Comparison of ENCODE assay signal across 24 cellular contexts in the genomic region with DNA sequence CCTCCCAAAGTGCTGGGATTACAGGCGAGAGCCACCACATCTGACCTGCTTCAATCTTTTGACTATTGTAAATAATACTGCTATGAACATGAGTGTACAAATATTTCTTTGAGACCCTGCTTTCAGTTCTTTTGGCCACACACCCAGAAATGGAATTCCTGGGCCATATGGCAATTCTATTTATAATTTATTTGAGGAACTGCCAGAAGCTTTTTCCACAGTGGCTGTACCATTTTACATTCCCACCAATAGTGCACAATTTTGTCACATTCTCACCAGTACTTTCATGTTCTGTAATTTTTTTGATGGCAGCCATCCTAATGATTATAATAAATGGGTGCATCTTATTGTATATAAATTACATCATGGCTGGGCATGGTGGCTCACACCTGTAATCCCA. TPM values are rescaled to one million over a fixed set of nuclear protein-coding genes. Genes with fewer than 3 reads are reported as not detected.
"Had no signal": no experiment of that assay in that cellular context is flagged by ENCODE, and none has a peak within 500 bp of the region (broad histone marks: within the 10 kb centered on the region; RNA-seq: fewer than 3 reads in every experiment).

No MANE protein-coding gene starts in this region.

- H3K9me3 Mint-ChIP-seq: natural killer cell treated with Interleukin-12 subunit alpha and Interleukin-12 subunit beta and Interleukin-15 and Interleukin-18, amount 100 ng/mL, for 72 hours; neural progenitor cell; stimulated activated naive CD8-positive, alpha-beta T cell treated with anti-CD3 and anti-CD28 coated beads, Interleukin-15, Interleukin-2, amounts not matched to agents 100 ng/mL and 50 ng/mL, for 24 hours had no signal

- H3K36me3 ChIP-seq: esophagus squamous epithelium, neural progenitor cell, pancreas, tibial artery, upper lobe of left lung, uterus had no signal

- H3K27me3 Mint-ChIP-seq: stimulated activated naive CD8-positive, alpha-beta T cell treated with anti-CD3 and anti-CD28 coated beads, Interleukin-15, Interleukin-2, amounts not matched to agents 100 ng/mL and 50 ng/mL, for 24 hours had no signal

- H3K4me3 Mint-ChIP-seq: immature natural killer cell; natural killer cell treated with Interleukin-12 subunit alpha and Interleukin-12 subunit beta and Interleukin-15 and Interleukin-18, amount 100 ng/mL, for 72 hours; neural progenitor cell; stimulated activated naive CD8-positive, alpha-beta T cell treated with anti-CD3 and anti-CD28 coated beads, Interleukin-15, Interleukin-2, amounts not matched to agents 100 ng/mL and 50 ng/mL, for 24 hours had no signal

- H3K36me3 Mint-ChIP-seq: natural killer cell treated with Interleukin-12 subunit alpha and Interleukin-12 subunit beta and Interleukin-15 and Interleukin-18, amount 100 ng/mL, for 72 hours; neural progenitor cell had no signal

- H3K27ac ChIP-seq: esophagus squamous epithelium, neural progenitor cell, pancreas, tibial artery, upper lobe of left lung, uterus had no signal

- DNase-seq: dermis blood vessel endothelial cell; esophagus squamous epithelium; foreskin fibroblast; immature natural killer cell; kidney; left cardiac atrium; left ventricle myocardium superior; occipital lobe; pancreas; right cardiac atrium; stimulated activated CD4-positive, alpha-beta T cell treated with anti-CD3 and anti-CD28 coated beads, Interleukin-2, amount 100 ng/mL, for 48 hours; tibial artery; upper lobe of left lung; uterus had no signal

- H3K4me3 ChIP-seq: esophagus squamous epithelium, neural progenitor cell, pancreas, smooth muscle cell, tibial artery, upper lobe of left lung, uterus had no signal

- H3K4me1 ChIP-seq: esophagus squamous epithelium, neural progenitor cell, pancreas, tibial artery, upper lobe of left lung, uterus had no signal

- H3K9me3 ChIP-seq: pancreas, uterus had no signal

- H3K27me3 ChIP-seq: neural progenitor cell, pancreas, upper lobe of left lung, uterus had no signal

- ATAC-seq: left cardiac atrium; left ventricle myocardium superior; natural killer cell treated with Interleukin-12 subunit alpha and Interleukin-12 subunit beta and Interleukin-15 and Interleukin-18, amount 100 ng/mL, for 72 hours; pancreas; right cardiac atrium had no signal

- H3K27ac Mint-ChIP-seq: immature natural killer cell; natural killer cell treated with Interleukin-12 subunit alpha and Interleukin-12 subunit beta and Interleukin-15 and Interleukin-18, amount 100 ng/mL, for 72 hours; neural progenitor cell; progenitor cell of endocrine pancreas had no signal

- FAIRE-seq: colon, kidney, pancreas had no signal

RNA-seq across cellular contexts. Expression of a gene that starts 13.7 kb away (rescaled TPM):
- total RNA-seq: dermis blood vessel endothelial cell, epithelial cell of proximal tubule, esophagus squamous epithelium, lung microvascular endothelial cell, myocyte, occipital lobe, progenitor cell of endocrine pancreas, right cardiac atrium, smooth muscle cell had no signal

RNA-seq across cellular contexts. Expression of a gene that starts 16.2 kb away (rescaled TPM):
- total RNA-seq: dermis blood vessel endothelial cell; epithelial cell of proximal tubule; lung microvascular endothelial cell; myocyte; natural killer cell treated with Interleukin-12 subunit alpha and Interleukin-12 subunit beta and Interleukin-15 and Interleukin-18, amount 100 ng/mL, for 72 hours; progenitor cell of endocrine pancreas; smooth muscle cell; uterus had no signal

RNA-seq across cellular contexts. Expression of a gene that starts 31.7 kb away (rescaled TPM):
- total RNA-seq: dermis blood vessel endothelial cell; lung microvascular endothelial cell; myocyte; natural killer cell treated with Interleukin-12 subunit alpha and Interleukin-12 subunit beta and Interleukin-15 and Interleukin-18, amount 100 ng/mL, for 72 hours; progenitor cell of endocrine pancreas; smooth muscle cell had no signal

RNA-seq across cellular contexts. Expression of a gene that starts 38.8 kb away (rescaled TPM):
- total RNA-seq: dermis blood vessel endothelial cell; epithelial cell of proximal tubule; lung microvascular endothelial cell; myocyte; natural killer cell treated with Interleukin-12 subunit alpha and Interleukin-12 subunit beta and Interleukin-15 and Interleukin-18, amount 100 ng/mL, for 72 hours; progenitor cell of endocrine pancreas; smooth muscle cell; temporal lobe had no signal
